1 cellular context compared by ENCODE assay signal in the genomic region with DNA sequence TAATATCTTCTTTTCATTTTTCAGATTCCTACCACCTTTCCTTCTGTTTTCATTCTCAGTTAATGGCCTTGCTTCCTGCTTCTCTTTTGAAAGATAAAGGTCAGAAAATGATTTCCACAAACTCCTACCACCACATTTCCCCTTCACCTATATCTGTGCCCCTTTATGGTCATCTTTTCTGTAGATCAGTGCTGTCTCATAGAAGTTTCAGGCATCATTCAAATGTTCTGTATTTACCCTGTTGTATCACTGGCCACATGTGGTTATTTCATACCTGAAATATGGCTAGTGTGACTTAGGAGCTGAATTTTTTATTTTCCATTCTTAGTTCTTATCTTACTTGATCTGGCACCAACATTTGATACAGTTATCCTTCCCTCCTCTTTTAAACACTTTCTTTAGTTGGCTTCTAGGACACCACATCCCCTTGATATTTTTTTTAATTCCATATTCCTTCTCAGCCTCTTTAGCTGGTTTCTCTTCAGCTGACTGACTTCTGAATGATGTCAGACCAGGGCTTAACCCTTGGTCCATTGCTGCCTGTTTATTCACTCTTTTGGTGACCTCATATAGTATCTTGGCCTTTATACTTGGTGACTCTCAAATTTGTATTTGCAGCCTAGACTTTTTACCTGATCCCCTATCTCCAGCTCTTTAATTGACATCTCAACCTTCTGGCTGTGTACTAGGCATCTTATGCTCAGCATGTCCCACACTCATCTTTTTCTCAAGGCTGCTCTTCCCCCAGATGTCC.
TF ChIP-seq lines count a peak whose summit lies in the region.

No MANE protein-coding gene starts in this region.

TF ChIP-seq in HEK293, 187 proteins besides CTCF, POLR2A, EP300 and RAD21 (continued from another document):
- TF ChIP-seq, protein P1, sequence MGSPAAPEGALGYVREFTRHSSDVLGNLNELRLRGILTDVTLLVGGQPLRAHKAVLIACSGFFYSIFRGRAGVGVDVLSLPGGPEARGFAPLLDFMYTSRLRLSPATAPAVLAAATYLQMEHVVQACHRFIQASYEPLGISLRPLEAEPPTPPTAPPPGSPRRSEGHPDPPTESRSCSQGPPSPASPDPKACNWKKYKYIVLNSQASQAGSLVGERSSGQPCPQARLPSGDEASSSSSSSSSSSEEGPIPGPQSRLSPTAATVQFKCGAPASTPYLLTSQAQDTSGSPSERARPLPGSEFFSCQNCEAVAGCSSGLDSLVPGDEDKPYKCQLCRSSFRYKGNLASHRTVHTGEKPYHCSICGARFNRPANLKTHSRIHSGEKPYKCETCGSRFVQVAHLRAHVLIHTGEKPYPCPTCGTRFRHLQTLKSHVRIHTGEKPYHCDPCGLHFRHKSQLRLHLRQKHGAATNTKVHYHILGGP (tag by site-specific recombination; IDR thresholded peaks at IDR 0.05): no peak
- TF ChIP-seq ZSCAN16 (tag by site-specific recombination; IDR thresholded peaks at IDR 0.05): no peak
